In genomic region chr11:34165786-34166557, GRCh38 we compare ENCODE assay signal across 14 cellular contexts.
DNase-seq lines count a peak whose midpoint lies in the region; ATAC-seq and TF ChIP-seq lines count a peak whose summit lies in the region.
"Had no signal": no experiment of that assay in that cellular context is flagged by ENCODE, and none has a peak within 500 bp of the region (broad histone marks: within the 10 kb centered on the region; RNA-seq: fewer than 3 reads in every experiment).

No MANE protein-coding gene starts in this region.

- TF ChIP-seq EP300 in suprapubic skin (IDR thresholded peaks at IDR 0.05) = no peak

- H3K4me3 ChIP-seq in Panc1 (ENCODE audit: low read depth in 2 of 2, low read length in 2 of 2) (no peak overlapping the region), esophagus (ENCODE audit: low read depth in 1 of 2, low read length in 2 of 2) (no peak overlapping the region), suprapubic skin (no peak overlapping the region)
- H3K4me3 ChIP-seq: upper lobe of left lung had no signal

- CTCF ChIA-PET in Panc1 (lab: Charles Lee) = no interaction called here

- in situ Hi-C loops in Panc1 (cut with HindIII; ENCODE audit: low pct_unique_long_range_greater_than_20kb, low sequenced_read_pairs) = no loop called here

- DNase-seq in Right ventricle myocardium superior (no peak), Right ventricle myocardium inferior (ENCODE audit: missing footprints) (no peak), Panc1 (ENCODE audit: low read depth, low spot score) (no peak), suprapubic skin (ENCODE audit: low spot score in 2 of 2) (no peak), GM03348 (ENCODE audit: low spot score) (no peak), A172 (ENCODE audit: low spot score) (no peak)
- no peak for DNase-seq in stimulated activated CD4-positive, alpha-beta T cell treated with anti-CD3 and anti-CD28 coated beads, Interleukin-4, amount 100 ng/mL, for 1 hour
- DNase-seq: activated CD4-positive, alpha-beta T cell treated with anti-CD3 and anti-CD28 coated beads for 4 hours; activated naive CD8-positive, alpha-beta T cell treated with anti-CD3 and anti-CD28 coated beads, Interleukin-2, amount 50 U/mL, for 24 hours; IMR-90; NCI-H187 treated with DMSO at 0.1 percent for 48 hours; NK-92 treated with Interleukin-12 subunit alpha and Interleukin-12 subunit beta, amount 100 ng/mL, for 24 hours had no signal

- TF ChIP-seq CTCF in Panc1 (IDR thresholded peaks at IDR 0.05) (no peak), suprapubic skin (IDR thresholded peaks at IDR 0.05) (no peak)

- POLR2A ChIA-PET in Panc1 (lab: Charles Lee) = no interaction called here

- BruUV-seq in Panc1 (replicated peaks; lab: Mats Ljungman, UMichigan) = no TSS peak

- intact Hi-C loops in Right ventricle myocardium superior (cut with DNase I) (no loop called here), Right ventricle myocardium inferior (cut with DNase I) (no loop called here), Panc1 (cut with micrococcal nuclease; ENCODE audit: unreplicated experiment) (no loop called here)

- TF ChIP-seq POLR2A in suprapubic skin (IDR thresholded peaks at IDR 0.05) = no peak

- WGBS in esophagus, 2 donors = 62 to 68% methylated on average over 12 of the region's 12 CpGs
- 49% methylated on average over 8 of the region's 12 CpGs for WGBS in suprapubic skin

- H3K27ac ChIP-seq in Panc1 (ENCODE audit: low read length) (no peak overlapping the region), esophagus (ENCODE audit: low read depth in 2 of 2, low read length in 1 of 2) (peak overlapping the region; percentile 47 to 84), suprapubic skin (peak overlapping the region; percentile 31)
- H3K27ac ChIP-seq: upper lobe of left lung had no signal

- H3K4me1 ChIP-seq in Panc1 (ENCODE audit: control insufficient read depth, insufficient read depth, low read length) = peaks cover 4% of the 10 kb centered on the region; the same call in 1 of the 2 replicates
- peaks cover 5 to 14% of the 10 kb centered on the region in 2 donors for H3K4me1 ChIP-seq in esophagus (ENCODE audit: control insufficient read depth in 2 of 2, insufficient read depth in 2 of 2, low read length in 1 of 2)
- H3K4me1 ChIP-seq in suprapubic skin = peaks cover 12% of the 10 kb centered on the region
- H3K4me1 ChIP-seq: upper lobe of left lung had no signal

- H3K36me3 ChIP-seq in Panc1 (ENCODE audit: control insufficient read depth, insufficient read depth, low read length) (no peaks in the 10 kb centered on the region; the same call in 1 of the 2 replicates), esophagus (ENCODE audit: control insufficient read depth in 2 of 2, insufficient read depth in 2 of 2, low read length in 1 of 2) (peaks cover 0 to 6% of the 10 kb centered on the region in 2 donors), suprapubic skin (peaks cover 7% of the 10 kb centered on the region)
- H3K36me3 ChIP-seq: upper lobe of left lung had no signal

- ATAC-seq in Right ventricle myocardium superior (ENCODE audit: poor library complexity) = peak; percentile 18
- ATAC-seq in Right ventricle myocardium inferior = no peak
- ATAC-seq in Panc1 = peak; percentile 19; the same call in 1 of the 2 replicates
- ATAC-seq: activated naive CD8-positive, alpha-beta T cell treated with anti-CD3 and anti-CD28 coated beads, Interleukin-2, amount 50 U/mL, for 24 hours had no signal

- H3K9me3 ChIP-seq in Panc1 (ENCODE audit: control insufficient read depth, insufficient read depth, low read depth, low read length) = no peaks in the 10 kb centered on the region
- H3K9me3 ChIP-seq in esophagus (ENCODE audit: control insufficient read depth in 2 of 2, insufficient read depth in 1 of 2, low read depth in 1 of 2, low read length in 1 of 2) = no peaks in the 10 kb centered on the region
- H3K9me3 ChIP-seq in suprapubic skin = no peaks in the 10 kb centered on the region
- H3K9me3 ChIP-seq: upper lobe of left lung had no signal

- H3K27me3 ChIP-seq in Panc1 (ENCODE audit: control insufficient read depth, insufficient read depth, low read length) = no peaks in the 10 kb centered on the region
- no peaks in the 10 kb centered on the region for H3K27me3 ChIP-seq in esophagus (ENCODE audit: control insufficient read depth in 1 of 2, insufficient read depth in 2 of 2, low read length in 2 of 2)
- no peaks in the 10 kb centered on the region for H3K27me3 ChIP-seq in suprapubic skin
- H3K27me3 ChIP-seq: upper lobe of left lung had no signal
